ENCODE assay signal across 8 cellular contexts in genomic region chr11:77046060-77046501, GRCh38. TPM values are rescaled to one million over a fixed set of nuclear protein-coding genes. Genes with fewer than 3 reads are reported as not detected.
DNase-seq lines count a peak whose midpoint lies in the region; ATAC-seq and TF ChIP-seq lines count a peak whose summit lies in the region.

No MANE protein-coding gene starts in this region.

- H3K27ac ChIP-seq in ACC112 (ENCODE audit: low read depth, low read length), result no peak overlapping the region

- TF ChIP-seq CTCF in fibroblast of mammary gland (conservative IDR thresholded peaks at IDR 0.05; ENCODE audit: control insufficient read depth, insufficient read depth, low read depth, low read length) (no peak), osteocyte (IDR thresholded peaks at IDR 0.05) (peak; percentile 69)

- peak overlapping the region; percentile 72 for H2AFZ ChIP-seq in ACC112 (ENCODE audit: low read length, unreplicated experiment)

- H3K9me3 Mint-ChIP-seq in osteocyte (ENCODE audit: unreplicated experiment), result no peaks in the 10 kb centered on the region

- no peaks in the 10 kb centered on the region for H3K79me2 ChIP-seq in ACC112 (ENCODE audit: control insufficient read depth, insufficient read depth, low read length, unreplicated experiment)

- H3K27me3 ChIP-seq in ACC112 (ENCODE audit: insufficient read depth, low read length), result no peaks in the 10 kb centered on the region

- peak; percentile 48 for ATAC-seq in GM18867 (IDR thresholded peaks at IDR 0.05; ENCODE audit: unreplicated experiment)
- no peak for ATAC-seq in GM19395 (IDR thresholded peaks at IDR 0.05; ENCODE audit: unreplicated experiment)

- DNase-seq in NCI-H345 treated with DMSO at 0.1 percent for 48 hours (lab: John Stamatoyannopoulos, UW; ENCODE audit: unreplicated experiment), result peak; percentile 61
- DNase-seq in activated T-cell treated with anti-CD3 and anti-CD28 coated beads, Interleukin-2, amount 50 U/mL, for 48 hours, result peak; percentile 73 to 82
- peak; percentile 5 for DNase-seq in fibroblast of mammary gland (ENCODE audit: low read depth)
- no peak for DNase-seq in osteocyte (ENCODE audit: extremely low spot score, unreplicated experiment)
- no peak for DNase-seq in GDM1 (lab: John Stamatoyannopoulos, UW)

- H3K27ac Mint-ChIP-seq in osteocyte (ENCODE audit: unreplicated experiment), result no peak overlapping the region

- H3K36me3 Mint-ChIP-seq in osteocyte (ENCODE audit: unreplicated experiment), result no peaks in the 10 kb centered on the region

- H3K27me3 Mint-ChIP-seq in osteocyte (ENCODE audit: unreplicated experiment), result peaks cover 7% of the 10 kb centered on the region

- no peak overlapping the region for H3K4me3 Mint-ChIP-seq in osteocyte (ENCODE audit: unreplicated experiment)

- peaks cover 10% of the 10 kb centered on the region for H3K4me1 Mint-ChIP-seq in osteocyte (ENCODE audit: unreplicated experiment)

- H3K36me3 ChIP-seq in ACC112 (ENCODE audit: insufficient read depth, low read length), result no peaks in the 10 kb centered on the region

- no peaks in the 10 kb centered on the region for H3K4me1 ChIP-seq in ACC112 (ENCODE audit: control insufficient read depth, insufficient read depth, low read length, unreplicated experiment)

- H3K4me3 ChIP-seq in ACC112 (ENCODE audit: low read depth, low read length) (peak overlapping the region; percentile 63), fibroblast of mammary gland (ENCODE audit: control insufficient read depth, low read depth, low read length) (no peak overlapping the region)

RNA-seq across cellular contexts. Expression of gene B3GNT6, which starts 11.9 kb away (rescaled TPM):
- not detected in 2 replicates for total RNA-seq in osteocyte

RNA-seq across cellular contexts. Expression of gene CAPN5, which starts 20.7 kb away (rescaled TPM):
- total RNA-seq in osteocyte, result 12.8 TPM in 2 replicates

RNA-seq across cellular contexts. Expression of gene OMP, which starts 56.6 kb away (rescaled TPM):
- not detected in 2 replicates for total RNA-seq in osteocyte

Comparison
In these comparisons a context has a peak if more than half of its experiments do, and no peak if none do; other contexts are left out.
1. DNase-seq: peak in NCI-H345 treated with DMSO at 0.1 percent for 48 hours (single experiment), activated T-cell treated with anti-CD3 and anti-CD28 coated beads, Interleukin-2, amount 50 U/mL, for 48 hours (2 of 2) and fibroblast of mammary gland (single experiment); none in osteocyte (single experiment) and GDM1 (single experiment).